In the genomic region with DNA sequence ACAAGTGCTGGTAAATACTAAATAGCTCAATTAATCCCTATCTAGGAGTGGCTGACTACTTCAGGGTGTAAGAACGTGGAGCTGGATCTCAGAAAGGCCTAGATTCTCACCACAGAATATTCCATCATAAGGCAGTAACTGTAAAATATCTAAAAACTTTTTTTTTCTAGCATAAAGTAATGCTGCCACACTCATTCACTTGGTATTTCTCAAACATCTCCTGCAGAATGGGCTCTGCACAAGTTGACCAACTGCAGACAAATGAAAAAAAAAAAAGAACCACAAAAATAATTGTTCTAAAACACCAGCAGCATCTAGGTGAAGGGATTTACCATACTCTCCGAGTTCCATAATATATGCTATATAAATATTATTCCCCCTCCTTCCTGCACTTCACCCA, we compare ENCODE assay signal across 12 cellular contexts. TPM values are rescaled to one million over a fixed set of nuclear protein-coding genes. Genes with fewer than 3 reads are reported as not detected.
A peak's percentile ranks its signal among the peaks of the same experiment; 100 is the strongest.
DNase-seq lines count a peak whose midpoint lies in the region; ATAC-seq, FAIRE-seq and TF ChIP-seq lines count a peak whose summit lies in the region.
"Had no signal": no experiment of that assay in that cellular context is flagged by ENCODE, and none has a peak within 500 bp of the region (broad histone marks: within the 10 kb centered on the region; RNA-seq: fewer than 3 reads in every experiment).

No MANE protein-coding gene starts in this region.

- peaks cover 10% of the 10 kb centered on the region; the same call in 1 of the 2 replicates for H3K4me1 ChIP-seq in ES-I3 (ENCODE audit: insufficient read depth, low read length)

- no peak for TF ChIP-seq CTCF in fibroblast of the aortic adventitia (IDR thresholded peaks at IDR 0.05; ENCODE audit: insufficient read depth, low read length)

- DNase-seq in T-cell (no peak), fibroblast of the aortic adventitia (ENCODE audit: low read depth) (peak; percentile 35), NCI-H2107 (lab: John Stamatoyannopoulos, UW) (no peak), urothelium cell line (ENCODE audit: low spot score) (no peak)
- no peak for DNase-seq in activated CD4-positive, CD25-positive, alpha-beta regulatory T cell treated with anti-CD3 and anti-CD28 coated beads, Interleukin-2, amount 50 U/mL, for 72 hours
- DNase-seq: GDM1, NCI-H524 treated with DMSO at 0.1 percent for 48 hours, T-helper 1 cell had no signal

- peaks cover 20 to 39% (median 27%) of the 10 kb centered on the region in 3 donors for H3K4me1 Mint-ChIP-seq in T-cell

- H3K9me3 ChIP-seq in ES-I3 (ENCODE audit: control insufficient read depth, insufficient read depth, low read length): no peaks in the 10 kb centered on the region

- H3K36me3 ChIP-seq in ES-I3 (ENCODE audit: insufficient read depth, low read length): no peaks in the 10 kb centered on the region

- FAIRE-seq in urothelium cell line (lab: Jason Lieb, UNC): no peak
- FAIRE-seq: K562 had no signal

- H3K27me3 Mint-ChIP-seq in T-cell: no peaks in the 10 kb centered on the region

- no peaks in the 10 kb centered on the region for H3K36me3 Mint-ChIP-seq in T-cell

- peak overlapping the region; percentile 85; the same call in 1 of the 2 replicates for H3K9ac ChIP-seq in ES-I3 (ENCODE audit: low read depth, low read length)

- CTCF ChIA-PET in T-cell (lab: Charles Lee): interaction anchor here in 1 of 2 donors (1.0 kb wide), 1 partner anchor 54 kb away, joined by 3 read pairs; no protein-coding TSS in a partner anchor

- peak overlapping the region; percentile 83 to 89 (median 83) for H3K4me3 Mint-ChIP-seq in T-cell

- peak overlapping the region; percentile 69 for H3K4me3 ChIP-seq in fibroblast of the aortic adventitia (ENCODE audit: low read depth, low read length)
- H3K4me3 ChIP-seq in skin epidermis: no peak overlapping the region
- H3K4me3 ChIP-seq: K562 had no signal

- ATAC-seq in T-cell (replicated peaks in 1 of 4): no peak
- ATAC-seq in GM18870 (IDR thresholded peaks at IDR 0.05; ENCODE audit: unreplicated experiment): no peak

- H3K9me3 Mint-ChIP-seq in T-cell: no peaks in the 10 kb centered on the region

- peak overlapping the region; percentile 71 to 89 for H3K27ac Mint-ChIP-seq in T-cell

- peak overlapping the region in 14 of 21 experiments; percentile 88 to 96 (median 94) for H3K27ac ChIP-seq in skin epidermis

- POLR2A ChIA-PET in T-cell (lab: Charles Lee): interaction anchor here in 1 of 2 donors (1.2 kb wide), 1 partner anchor 70 kb away, joined by 5 read pairs; no protein-coding TSS in a partner anchor

RNA-seq across cellular contexts. Expression of a gene that starts 9.0 kb away (rescaled TPM):
- not detected for total RNA-seq in T-cell
- total RNA-seq in fibroblast of the aortic adventitia (ENCODE audit: low replicate concordance): not detected in 2 replicates
- total RNA-seq: K562 had no signal

RNA-seq across cellular contexts. Expression of a gene that starts 26.7 kb away (rescaled TPM):
- 1 to 10 TPM in 1 of 5 donors, under 1 TPM in 3, not detected in 1; 0.41 to 1.0 (median 0.69) TPM for total RNA-seq in T-cell
- not detected in 2 replicates for total RNA-seq in fibroblast of the aortic adventitia (ENCODE audit: low replicate concordance)
- total RNA-seq: K562 had no signal

RNA-seq across cellular contexts. Expression of a gene that starts 46.5 kb away (rescaled TPM):
- total RNA-seq in T-cell: 1 to 10 TPM; 1.2 to 4.7 (median 1.5) TPM
- 0.27 and 1.4 TPM in 2 replicates for total RNA-seq in fibroblast of the aortic adventitia (ENCODE audit: low replicate concordance)

RNA-seq across cellular contexts. Expression of a gene that starts 51.3 kb away (rescaled TPM):
- total RNA-seq in T-cell: 10 to 100 TPM in 2 of 5 donors, 1 to 10 TPM in 3; 1.2 to 43.3 (median 5.8) TPM
- total RNA-seq in fibroblast of the aortic adventitia (ENCODE audit: low replicate concordance): not detected in 2 replicates
- total RNA-seq: K562 had no signal
